In genomic region chr22:24270556-24271405, GRCh38 we compare ENCODE assay signal across 8 cellular contexts. TPM values are rescaled to one million over a fixed set of nuclear protein-coding genes. Genes with fewer than 3 reads are reported as not detected.
DNase-seq lines count a peak whose midpoint lies in the region; ATAC-seq, FAIRE-seq and TF ChIP-seq lines count a peak whose summit lies in the region.

A gene with protein sequence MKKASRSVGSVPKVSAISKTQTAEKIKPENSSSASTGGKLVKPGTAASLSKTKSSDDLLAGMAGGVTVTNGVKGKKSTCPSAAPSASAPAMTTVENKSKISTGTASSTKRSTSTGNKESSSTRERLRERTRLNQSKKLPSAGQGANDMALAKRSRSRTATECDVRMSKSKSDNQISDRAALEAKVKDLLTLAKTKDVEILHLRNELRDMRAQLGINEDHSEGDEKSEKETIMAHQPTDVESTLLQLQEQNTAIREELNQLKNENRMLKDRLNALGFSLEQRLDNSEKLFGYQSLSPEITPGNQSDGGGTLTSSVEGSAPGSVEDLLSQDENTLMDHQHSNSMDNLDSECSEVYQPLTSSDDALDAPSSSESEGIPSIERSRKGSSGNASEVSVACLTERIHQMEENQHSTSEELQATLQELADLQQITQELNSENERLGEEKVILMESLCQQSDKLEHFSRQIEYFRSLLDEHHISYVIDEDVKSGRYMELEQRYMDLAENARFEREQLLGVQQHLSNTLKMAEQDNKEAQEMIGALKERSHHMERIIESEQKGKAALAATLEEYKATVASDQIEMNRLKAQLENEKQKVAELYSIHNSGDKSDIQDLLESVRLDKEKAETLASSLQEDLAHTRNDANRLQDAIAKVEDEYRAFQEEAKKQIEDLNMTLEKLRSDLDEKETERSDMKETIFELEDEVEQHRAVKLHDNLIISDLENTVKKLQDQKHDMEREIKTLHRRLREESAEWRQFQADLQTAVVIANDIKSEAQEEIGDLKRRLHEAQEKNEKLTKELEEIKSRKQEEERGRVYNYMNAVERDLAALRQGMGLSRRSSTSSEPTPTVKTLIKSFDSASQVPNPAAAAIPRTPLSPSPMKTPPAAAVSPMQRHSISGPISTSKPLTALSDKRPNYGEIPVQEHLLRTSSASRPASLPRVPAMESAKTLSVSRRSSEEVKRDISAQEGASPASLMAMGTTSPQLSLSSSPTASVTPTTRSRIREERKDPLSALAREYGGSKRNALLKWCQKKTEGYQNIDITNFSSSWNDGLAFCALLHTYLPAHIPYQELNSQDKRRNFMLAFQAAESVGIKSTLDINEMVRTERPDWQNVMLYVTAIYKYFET (plus strand): TSS chr22:24270831. CDS start chr22:24302232, 31,401 bp downstream.

- H3K9ac ChIP-seq in NT2/D1 (ENCODE audit: insufficient read length, low read depth) (peak within 1 kb of the TSS; percentile 96), endocrine pancreas (ENCODE audit: control insufficient read depth, insufficient read depth, low read length) (peak within 1 kb of the TSS; percentile 99)

- H3K27me3 ChIP-seq in Caco-2 (replicated peaks; ENCODE audit: control insufficient read depth, insufficient read depth, low read length) (no peaks in the 10 kb centered on the region), NT2/D1 (ENCODE audit: insufficient read depth, insufficient read length) (no peaks in the 10 kb centered on the region), endocrine pancreas (ENCODE audit: control insufficient read depth, insufficient read depth, low read length) (no peaks in the 10 kb centered on the region)

- peaks cover 10% of the 10 kb centered on the region for H3K4me1 Mint-ChIP-seq in Caco-2 (ENCODE audit: low read depth, unreplicated experiment)
- H3K4me1 Mint-ChIP-seq in activated CD8-positive, alpha-beta memory T cell treated with anti-CD3 and anti-CD28 coated beads, Interleukin-2, amount 10 ng/mL, durations not matched to agents 7 days and 5 days = peaks cover 27% of the 10 kb centered on the region

- WGBS in mesodermal cell (ENCODE audit: insufficient coverage in 2 of 2), 2 experiments = 0 to 1% methylated on average over 70 to 71 of the region's 90 CpGs

- peak within 1 kb of the TSS; percentile 87 for H3K27ac ChIP-seq in mesodermal cell (ENCODE audit: low read depth, low read length, severe bottlenecking)

- peak within 1 kb of the TSS; percentile 87 for H3K27ac Mint-ChIP-seq in Caco-2 (ENCODE audit: unreplicated experiment)
- peak within 1 kb of the TSS; percentile 81 for H3K27ac Mint-ChIP-seq in activated CD8-positive, alpha-beta memory T cell treated with anti-CD3 and anti-CD28 coated beads, Interleukin-2, amount 10 ng/mL, durations not matched to agents 7 days and 5 days

- H3K4me3 ChIP-seq in Caco-2 (ENCODE audit: low read depth, low read length) (peak within 1 kb of the TSS; percentile 100), NT2/D1 (ENCODE audit: insufficient read length, low read depth) (peak within 1 kb of the TSS; percentile 95), endocrine pancreas (ENCODE audit: control insufficient read depth, insufficient read depth, low read length) (peak within 1 kb of the TSS; percentile 91), mesodermal cell (ENCODE audit: extremely low read depth, insufficient read depth, low read length, poor library complexity, severe bottlenecking) (peak within 1 kb of the TSS; percentile 93)

- intact Hi-C loops in Caco-2 (cut with micrococcal nuclease; ENCODE audit: unreplicated experiment) = no loop called here

- DNase-seq in Caco-2 = peak; percentile 93 to 96
- DNase-seq in HTR-8/SVneo (ENCODE audit: insufficient read length, low spot score) = peak; percentile 83
- peak; percentile 78 for DNase-seq in NT2/D1 (ENCODE audit: low read depth, low spot score)
- DNase-seq in activated CD8-positive, alpha-beta memory T cell treated with anti-CD3 and anti-CD28 coated beads, Interleukin-2, amount 10 ng/mL, durations not matched to agents 7 days and 5 days = peak; percentile 94
- DNase-seq in stimulated activated CD8-positive, alpha-beta memory T cell treated with anti-CD3 and anti-CD28 coated beads, Interleukin-15, amount 100 ng/mL, for 24 hours (ENCODE audit: low read depth) = peak; percentile 93

- H3K36me3 Mint-ChIP-seq in Caco-2 (ENCODE audit: insufficient read depth, unreplicated experiment) = peaks cover 9% of the 10 kb centered on the region
- peaks cover 6% of the 10 kb centered on the region for H3K36me3 Mint-ChIP-seq in activated CD8-positive, alpha-beta memory T cell treated with anti-CD3 and anti-CD28 coated beads, Interleukin-2, amount 10 ng/mL, durations not matched to agents 7 days and 5 days

- H3K36me3 ChIP-seq in Caco-2 (ENCODE audit: control insufficient read depth, insufficient read depth, low read length) = no peaks in the 10 kb centered on the region
- H3K36me3 ChIP-seq in NT2/D1 (ENCODE audit: insufficient read depth, insufficient read length, low read length) = no peaks in the 10 kb centered on the region
- H3K36me3 ChIP-seq in endocrine pancreas (ENCODE audit: control insufficient read depth, insufficient read depth, low read length) = no peaks in the 10 kb centered on the region
- H3K36me3 ChIP-seq in mesodermal cell (ENCODE audit: control insufficient read depth, insufficient read depth, low read length) = no peaks in the 10 kb centered on the region

- CTCF ChIA-PET in Caco-2 (lab: Charles Lee) = interaction anchor here (0.7 to 1.0 kb wide), 2 partner anchors 63 to 251 kb away, joined by 3 read pairs; no protein-coding TSS in a partner anchor
- CTCF ChIA-PET in activated CD8-positive, alpha-beta memory T cell treated with anti-CD3 and anti-CD28 coated beads, Interleukin-2, amount 10 ng/mL, durations not matched to agents 7 days and 5 days (lab: Charles Lee) = interaction anchor here (1.0 to 1.6 kb wide), 3 partner anchors 28 to 113 kb away, joined by 3 to 4 read pairs (median 3); no protein-coding TSS in a partner anchor

- H3K4me3 Mint-ChIP-seq in Caco-2 (ENCODE audit: unreplicated experiment) = peak within 1 kb of the TSS; percentile 91
- peak within 1 kb of the TSS; percentile 88 for H3K4me3 Mint-ChIP-seq in activated CD8-positive, alpha-beta memory T cell treated with anti-CD3 and anti-CD28 coated beads, Interleukin-2, amount 10 ng/mL, durations not matched to agents 7 days and 5 days

- FAIRE-seq in HTR-8/SVneo (lab: Jason Lieb, UNC) = no peak

- TF ChIP-seq CTCF in Caco-2 (IDR thresholded peaks at IDR 0.05; ENCODE audit: insufficient read depth in 1 of 2, low read depth in 1 of 2, low read length in 1 of 2, severe bottlenecking in 1 of 2, unreplicated experiment in 1 of 2) = peak in 1 of 2 experiments; percentile 34

- no TSS peak for BruUV-seq in Caco-2 (replicated peaks; lab: Mats Ljungman, UMichigan)

- ATAC-seq in GM21381 (IDR thresholded peaks at IDR 0.05; ENCODE audit: unreplicated experiment) = peak; percentile 79
- peak; percentile 97 for ATAC-seq in activated CD8-positive, alpha-beta memory T cell treated with anti-CD3 and anti-CD28 coated beads, Interleukin-2, amount 10 ng/mL, durations not matched to agents 7 days and 5 days

- POLR2A ChIA-PET in Caco-2 (lab: Charles Lee) = interaction anchor here (0.6 kb wide), 1 partner anchor 122 kb away, joined by 3 read pairs; no protein-coding TSS in a partner anchor

- no peaks in the 10 kb centered on the region for H3K27me3 Mint-ChIP-seq in Caco-2 (ENCODE audit: insufficient read depth, unreplicated experiment)
- H3K27me3 Mint-ChIP-seq in activated CD8-positive, alpha-beta memory T cell treated with anti-CD3 and anti-CD28 coated beads, Interleukin-2, amount 10 ng/mL, durations not matched to agents 7 days and 5 days = no peaks in the 10 kb centered on the region

- H3K4me1 ChIP-seq in Caco-2 (no peaks in the 10 kb centered on the region), NT2/D1 (ENCODE audit: insufficient read depth, insufficient read length) (peaks cover 1% of the 10 kb centered on the region), endocrine pancreas (ENCODE audit: control insufficient read depth, insufficient read depth, low read length) (peaks cover 17% of the 10 kb centered on the region), mesodermal cell (ENCODE audit: control insufficient read depth, insufficient read depth, low read length, poor library complexity, severe bottlenecking) (peaks cover 8% of the 10 kb centered on the region)

- H3K9me3 ChIP-seq in Caco-2 (no peaks in the 10 kb centered on the region), NT2/D1 (ENCODE audit: insufficient read depth, low read length) (no peaks in the 10 kb centered on the region), endocrine pancreas (ENCODE audit: control insufficient read depth, low read length) (no peaks in the 10 kb centered on the region), mesodermal cell (ENCODE audit: control insufficient read depth, low read length) (no peaks in the 10 kb centered on the region)

- H3K9me3 Mint-ChIP-seq in Caco-2 (ENCODE audit: unreplicated experiment) = no peaks in the 10 kb centered on the region
- H3K9me3 Mint-ChIP-seq in activated CD8-positive, alpha-beta memory T cell treated with anti-CD3 and anti-CD28 coated beads, Interleukin-2, amount 10 ng/mL, durations not matched to agents 7 days and 5 days (ENCODE audit: low read depth) = no peaks in the 10 kb centered on the region

RNA-seq across cellular contexts. Expression of the gene that starts here (rescaled TPM):
- total RNA-seq in Caco-2 (2022) = 64.6 and 72.8 TPM in 2 replicates
- 10 to 100 TPM; 55.3 to 57.4 TPM for total RNA-seq in activated CD8-positive, alpha-beta memory T cell treated with anti-CD3 and anti-CD28 coated beads, Interleukin-2, amount 10 ng/mL, durations not matched to agents 7 days and 5 days
- polyA plus RNA-seq in mesodermal cell (2013, experiment 1 of 2) = 32.1 TPM
- polyA plus RNA-seq in mesodermal cell (2013, experiment 2 of 2) = 34.2 TPM

Comparison
In these comparisons a context has a peak if more than half of its experiments do, and no peak if none do; other contexts are left out.
1. Peak in every context shown above with its lines: DNase-seq, ATAC-seq, H3K4me3 ChIP-seq and H3K27ac ChIP-seq.